Comparison of ENCODE assay signal across 8 cellular contexts in the genomic region with DNA sequence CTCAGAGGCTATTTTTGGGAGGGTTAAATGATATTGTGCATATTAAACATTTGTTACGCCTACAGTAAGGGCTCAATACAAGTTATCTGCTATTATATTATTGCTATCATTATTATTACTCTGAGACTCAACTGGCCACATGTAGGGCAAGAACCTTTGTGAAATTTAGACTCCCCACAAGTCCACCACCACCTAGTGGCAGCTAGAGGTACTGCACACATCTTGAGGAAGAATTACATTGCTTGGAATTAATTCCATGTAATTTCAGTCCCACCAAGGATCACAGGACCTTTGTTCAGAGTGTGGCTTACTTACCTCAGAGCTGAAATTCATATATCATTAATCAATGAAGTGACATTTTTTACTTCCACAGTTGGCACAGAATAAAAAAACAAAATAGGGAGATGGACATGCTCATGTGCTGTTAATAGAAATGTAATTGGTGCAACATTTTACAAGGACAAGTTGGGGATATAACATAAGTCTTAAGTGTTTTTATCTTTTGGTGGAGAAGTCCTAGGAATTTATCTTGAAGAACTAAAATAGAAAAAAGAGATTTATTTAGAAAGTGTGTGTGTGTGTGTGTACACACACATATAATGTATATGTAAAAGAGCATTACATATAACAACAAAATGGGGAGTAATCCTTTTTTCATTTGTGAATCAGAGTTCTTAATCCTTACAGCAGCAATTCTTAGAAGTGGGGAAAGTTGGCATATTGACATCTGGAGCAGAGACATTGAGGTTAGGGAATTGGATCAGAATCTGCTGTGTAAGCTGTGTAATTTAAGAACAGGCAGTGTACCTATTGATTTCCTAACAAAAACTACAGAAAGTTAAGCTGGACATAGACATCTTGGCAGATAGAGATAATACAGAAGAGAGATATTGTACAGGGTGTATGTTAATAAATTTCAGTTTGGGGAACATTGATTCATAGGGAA. TPM values are rescaled to one million over a fixed set of nuclear protein-coding genes. Genes with fewer than 3 reads are reported as not detected.
DNase-seq lines count a peak whose midpoint lies in the region; ATAC-seq and TF ChIP-seq lines count a peak whose summit lies in the region.

No MANE protein-coding gene starts in this region.

- H3K4me1 ChIP-seq in GM23338 (ENCODE audit: insufficient read depth) (no peaks in the 10 kb centered on the region), iPS DF 6.9 (ENCODE audit: control insufficient read depth, insufficient read depth, low read length) (0 out of 2 replicates have a peak, but pooled peaks cover 1% of the 10 kb centered on the region)

- H3K4me1 Mint-ChIP-seq in GM23338: peaks cover 10% of the 10 kb centered on the region

- H3K36me3 ChIP-seq in GM23338 (ENCODE audit: insufficient read depth) (0 out of 2 replicates have a peak, but pooled peaks cover 3% of the 10 kb centered on the region), iPS DF 6.9 (ENCODE audit: control insufficient read depth, insufficient read depth, low read length) (no peaks in the 10 kb centered on the region)

- no peak overlapping the region for H3K4me2 ChIP-seq in GM23338

- H3K27me3 ChIP-seq in GM23338 (ENCODE audit: insufficient read depth) (no peaks in the 10 kb centered on the region), iPS DF 6.9 (ENCODE audit: control insufficient read depth, insufficient read depth, low read length) (no peaks in the 10 kb centered on the region)

- in situ Hi-C loops in astrocyte of the spinal cord (cut with HindIII; ENCODE audit: low sequenced_read_pairs): no loop called here

- no peaks in the 10 kb centered on the region for H3K9me3 Mint-ChIP-seq in GM23338

- H3K4me3 ChIP-seq in GM23338: no peak overlapping the region
- H3K4me3 ChIP-seq in astrocyte of the spinal cord (ENCODE audit: low read depth, low read length): no peak overlapping the region
- no peak overlapping the region for H3K4me3 ChIP-seq in iPS DF 6.9 (ENCODE audit: low read length)

- 0 out of 2 replicates have a peak, but pooled peaks cover 4% of the 10 kb centered on the region for H3K9me2 ChIP-seq in GM23338 (ENCODE audit: insufficient read depth)

- H3K79me2 ChIP-seq in GM23338 (replicated peaks; ENCODE audit: insufficient read depth): peaks cover 61% of the 10 kb centered on the region

- H3F3A ChIP-seq in GM23338 (replicated peaks; ENCODE audit: low read depth): peaks cover 9% of the 10 kb centered on the region; the same call in 1 of the 2 replicates

- WGBS in iPS DF 6.9 (ENCODE audit: insufficient coverage, insufficient read length): no CpG with 5 or more reads among the region's 1 CpG

- H2AFZ ChIP-seq in GM23338: no peak overlapping the region

- H3K27ac Mint-ChIP-seq in GM23338: no peak overlapping the region

- peaks cover 4% of the 10 kb centered on the region for H3K27me3 Mint-ChIP-seq in GM23338 (ENCODE audit: insufficient read depth, low read depth, poor library complexity)

- DNase-seq in DMS153 treated with DMSO at 0.1 percent for 48 hours (lab: John Stamatoyannopoulos, UW; ENCODE audit: unreplicated experiment): peak; percentile 34
- DNase-seq in GM23338 (ENCODE audit: low spot score): peak; percentile 90
- peak; percentile 62 for DNase-seq in NCI-H128 (lab: John Stamatoyannopoulos, UW; ENCODE audit: unreplicated experiment)
- DNase-seq in T-helper 22 cell (ENCODE audit: low read depth): peak; percentile 29
- DNase-seq in astrocyte of the spinal cord (ENCODE audit: low read depth, low spot score): peak; percentile 79
- DNase-seq in iPS DF 6.9 (ENCODE audit: low read depth, low spot score): peak; percentile 41
- DNase-seq in stimulated activated CD4-positive, alpha-beta T cell treated with anti-CD3 and anti-CD28 coated beads, Interleukin-12 subunit alpha, Interleukin-12 subunit beta, amount 100 ng/mL, for 24 hours (ENCODE audit: low read depth in 2 of 2): peak; percentile 29 to 66

- H3K9me3 ChIP-seq in iPS DF 6.9 (ENCODE audit: control insufficient read depth, insufficient read depth, low read length): no peaks in the 10 kb centered on the region

- peaks cover 4% of the 10 kb centered on the region; the same call in 1 of the 2 replicates for H4K20me1 ChIP-seq in GM23338 (replicated peaks; ENCODE audit: insufficient read depth)

- TF ChIP-seq CTCF in GM23338 (conservative IDR thresholded peaks at IDR 0.05; ENCODE audit: low read depth in 2 of 2): peak; percentile 86 to 95
- TF ChIP-seq CTCF in astrocyte of the spinal cord (IDR thresholded peaks at IDR 0.05; ENCODE audit: low read depth, low read length): peak; percentile 96

- H3K4me3 Mint-ChIP-seq in GM23338: no peak overlapping the region

- H3K36me3 Mint-ChIP-seq in GM23338 (ENCODE audit: low read depth): peaks cover 9% of the 10 kb centered on the region

- peak; percentile 68 for ATAC-seq in GM23338
- ATAC-seq in HG03039 (IDR thresholded peaks at IDR 0.05; ENCODE audit: unreplicated experiment): no peak

- no peak overlapping the region for H3K27ac ChIP-seq in GM23338 (ENCODE audit: low read depth)
- no peak overlapping the region for H3K27ac ChIP-seq in iPS DF 6.9 (ENCODE audit: low read length)

TF ChIP-seq in GM23338, 12 proteins besides CTCF, POLR2A, EP300 and RAD21:
- TF ChIP-seq ZNF331 (CRISPR knock-in tag; IDR thresholded peaks at IDR 0.05; ENCODE audit: low read depth): no peak
- TF ChIP-seq JUNB (IDR thresholded peaks at IDR 0.05; ENCODE audit: unreplicated experiment): no peak
- TF ChIP-seq NANOG (IDR thresholded peaks at IDR 0.05; ENCODE audit: borderline replicate concordance): no peak
- TF ChIP-seq REST (IDR thresholded peaks at IDR 0.05; ENCODE audit: unreplicated experiment): no peak
- TF ChIP-seq STAT1 (IDR thresholded peaks at IDR 0.05; ENCODE audit: unreplicated experiment): no peak
- no peak for TF ChIP-seq CREB1 (CRISPR knock-in tag; IDR thresholded peaks at IDR 0.05; ENCODE audit: low read depth)

RNA-seq across cellular contexts. Expression of gene MSANTD3, which starts 11.2 kb away (rescaled TPM):
- 30.6 and 34.5 TPM in 2 replicates for total RNA-seq in GM23338 (2014; rRNA removed; shearing (Covaris generic))
- 19.0 and 19.7 TPM in 2 replicates for polyA plus RNA-seq in GM23338 (2016; fragmentation: Nextera tagmentation; extraction: Ambion mirVana)

RNA-seq across cellular contexts. Expression of gene TMEFF1, which starts 34.8 kb away (rescaled TPM):
- 75.8 and 85.2 TPM in 2 replicates for total RNA-seq in GM23338 (2014; rRNA removed; shearing (Covaris generic))
- 6.6 and 12.8 TPM in 2 replicates for polyA plus RNA-seq in GM23338 (2016; fragmentation: Nextera tagmentation; extraction: Ambion mirVana)

Comparison
In these comparisons a context has a peak if more than half of its experiments do, and no peak if none do; other contexts are left out.
1. DNase-seq: peak in every context shown above with its lines; median percentile 90 in GM23338; 79 in astrocyte of the spinal cord; 62 in NCI-H128; 48 in stimulated activated CD4-positive, alpha-beta T cell treated with anti-CD3 and anti-CD28 coated beads, Interleukin-12 subunit alpha, Interleukin-12 subunit beta, amount 100 ng/mL, for 24 hours; 41 in iPS DF 6.9; 34 in DMS153 treated with DMSO at 0.1 percent for 48 hours; 29 in T-helper 22 cell.